8 cellular contexts compared by ENCODE assay signal in the genomic region with DNA sequence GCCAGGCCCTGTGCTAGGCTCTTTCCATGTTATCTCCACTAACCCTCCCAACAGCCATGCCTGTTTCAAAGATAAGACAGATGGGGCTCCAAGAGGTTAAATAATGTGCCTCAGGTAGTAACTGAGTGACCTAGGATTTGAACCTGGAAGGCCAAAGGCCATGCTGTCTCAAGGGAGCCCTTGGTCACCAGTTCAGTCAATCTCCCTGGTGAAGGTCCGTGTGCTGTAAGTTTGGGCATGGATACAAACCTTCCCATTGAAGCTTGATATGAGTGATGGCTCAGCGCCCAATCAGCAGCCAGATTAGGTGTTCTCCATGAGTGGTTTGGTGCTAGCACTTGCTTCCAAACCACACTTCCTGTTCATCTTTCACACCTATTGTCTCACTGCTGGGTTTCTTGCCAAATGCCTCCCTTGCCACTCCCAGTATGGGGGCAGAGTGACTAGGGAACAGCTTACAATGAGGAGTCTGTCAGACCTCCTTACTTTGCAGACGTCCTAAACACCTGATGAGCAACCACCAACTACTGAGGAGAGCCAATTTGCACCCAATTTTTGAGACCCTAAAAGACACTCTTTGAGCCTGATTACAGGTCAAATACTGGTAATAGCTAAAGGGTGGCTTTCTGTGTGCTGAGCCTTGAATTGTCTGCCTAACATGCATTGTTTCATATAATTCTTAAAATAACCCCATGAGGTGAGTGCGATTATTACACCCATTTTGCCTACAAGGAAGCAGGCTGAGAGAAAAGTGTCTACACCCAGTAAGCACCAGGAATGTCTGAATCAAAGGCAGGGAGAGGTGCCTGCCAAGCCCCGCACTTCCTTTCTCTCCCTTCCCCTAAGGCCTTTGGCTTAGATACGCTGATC. TPM values are rescaled to one million over a fixed set of nuclear protein-coding genes. Genes with fewer than 3 reads are reported as not detected.
DNase-seq lines count a peak whose midpoint lies in the region; ATAC-seq and TF ChIP-seq lines count a peak whose summit lies in the region.

No MANE protein-coding gene starts in this region.

- DNase-seq in AML-193 (lab: John Stamatoyannopoulos, UW) (peak; percentile 15 to 27), epithelial cell of proximal tubule (ENCODE audit: low read depth) (peak; percentile 74), prostate gland (ENCODE audit: low spot score) (no peak), WERI-Rb-1 (no peak), middle frontal gyrus (ENCODE audit: extremely low spot score, low spot score) (no peak)
- DNase-seq in activated CD4-positive, alpha-beta T cell treated with anti-CD3 and anti-CD28 coated beads, Interleukin-2, amount 50 U/mL, for 4 hours: peak; percentile 14 to 15

- H3K9me3 ChIP-seq in Loucy (ENCODE audit: insufficient read depth, low read depth, low read length): no peaks in the 10 kb centered on the region
- no peaks in the 10 kb centered on the region for H3K9me3 ChIP-seq in prostate gland
- H3K9me3 ChIP-seq in WERI-Rb-1 (ENCODE audit: severe bottlenecking): no peaks in the 10 kb centered on the region

- peak overlapping the region; percentile 57 for H3K4me2 ChIP-seq in Loucy (ENCODE audit: low read depth, low read length, poor library complexity, severe bottlenecking)

- H3K27ac ChIP-seq in prostate gland (no peak overlapping the region), WERI-Rb-1 (no peak overlapping the region)

- H3K9me2 ChIP-seq in Loucy (replicated peaks; ENCODE audit: low read depth, low read length): no peaks in the 10 kb centered on the region

- H3K27me3 ChIP-seq in Loucy (ENCODE audit: insufficient read depth, low read length, poor library complexity, severe bottlenecking) (no peaks in the 10 kb centered on the region), prostate gland (replicated peaks; ENCODE audit: insufficient read depth) (no peaks in the 10 kb centered on the region), WERI-Rb-1 (ENCODE audit: insufficient read depth, low read depth, severe bottlenecking) (no peaks in the 10 kb centered on the region)

- no peak for TF ChIP-seq POLR2A in prostate gland (IDR thresholded peaks at IDR 0.05)

- H3K9ac ChIP-seq in Loucy (ENCODE audit: low read depth, low read length, poor library complexity, severe bottlenecking): peak overlapping the region; percentile 4

- 0 out of 2 replicates have a peak, but pooled peaks cover 2% of the 10 kb centered on the region for H3F3A ChIP-seq in Loucy (ENCODE audit: low read depth)

- intact Hi-C loops in prostate gland (cut with DNase I): no loop called here

- H3K36me3 ChIP-seq in Loucy (ENCODE audit: insufficient read depth, low read length) (no peaks in the 10 kb centered on the region), prostate gland (no peaks in the 10 kb centered on the region), WERI-Rb-1 (no peaks in the 10 kb centered on the region)

- peak overlapping the region; percentile 19 for H3K4me3 ChIP-seq in Loucy (ENCODE audit: low read length, poor library complexity, severe bottlenecking)
- H3K4me3 ChIP-seq in epithelial cell of proximal tubule (ENCODE audit: low read depth, low read length): no peak overlapping the region
- no peak overlapping the region for H3K4me3 ChIP-seq in prostate gland
- H3K4me3 ChIP-seq in WERI-Rb-1 (ENCODE audit: low read depth, low read length): no peak overlapping the region

- WGBS in prostate gland: 61% methylated on average over 6 of the region's 6 CpGs

- ATAC-seq in GM19035 (IDR thresholded peaks at IDR 0.05; ENCODE audit: unreplicated experiment): peak; percentile 59

- H2AFZ ChIP-seq in Loucy (ENCODE audit: low read length): peak overlapping the region; percentile 82

- no peaks in the 10 kb centered on the region for H4K20me1 ChIP-seq in Loucy (ENCODE audit: insufficient read depth, low read length, poor library complexity, severe bottlenecking)

- TF ChIP-seq CTCF in Loucy (conservative IDR thresholded peaks at IDR 0.05; ENCODE audit: low read length): peak; percentile 46
- peak; percentile 38 for TF ChIP-seq CTCF in epithelial cell of proximal tubule (conservative IDR thresholded peaks at IDR 0.05; ENCODE audit: low read depth, low read length)
- peak in 3 of 4 experiments; percentile 12 to 47 (median 18) for TF ChIP-seq CTCF in prostate gland (IDR thresholded peaks at IDR 0.05)
- TF ChIP-seq CTCF in WERI-Rb-1 (IDR thresholded peaks at IDR 0.05; ENCODE audit: low read depth, low read length): no peak

- no peaks in the 10 kb centered on the region for H3K79me2 ChIP-seq in Loucy (ENCODE audit: insufficient read depth, low read length)

- H3K4me1 ChIP-seq in Loucy (ENCODE audit: insufficient read depth, low read length, poor library complexity, severe bottlenecking) (peaks cover 55% of the 10 kb centered on the region), prostate gland (replicated peaks) (no peaks in the 10 kb centered on the region)

RNA-seq across cellular contexts. Expression of gene FOS, which starts 48.5 kb away (rescaled TPM):
- 2.5 and 2.7 TPM in 2 replicates for total RNA-seq in epithelial cell of proximal tubule
- 100 to 1,000 TPM in 1 of 2 donors, 10 to 100 TPM in 1; 73.9 to 127 TPM for total RNA-seq in prostate gland

RNA-seq across cellular contexts. Expression of gene TMED10, which starts 53.7 kb away (rescaled TPM):
- total RNA-seq in epithelial cell of proximal tubule: 119 and 122 TPM in 2 replicates
- 100 to 1,000 TPM; 320 to 397 TPM for total RNA-seq in prostate gland

Comparison
In these comparisons a context has a peak if more than half of its experiments do, and no peak if none do; other contexts are left out.
1. DNase-seq: peak in AML-193 (2 of 2), activated CD4-positive, alpha-beta T cell treated with anti-CD3 and anti-CD28 coated beads, Interleukin-2, amount 50 U/mL, for 4 hours (2 of 2) and epithelial cell of proximal tubule (single experiment); none in prostate gland (single experiment), WERI-Rb-1 (single experiment) and middle frontal gyrus (single experiment).
2. RNA of gene FOS, which starts 48.5 kb away (total RNA-seq): 73.9 to 127 TPM in prostate gland; 2.5 to 2.7 TPM in epithelial cell of proximal tubule; every median in the first group is over 10 times any median in the second.